Comparison of ENCODE assay signal across 30 cellular contexts in genomic region chr3:54537506-54537905, GRCh38.
"Had no signal": no experiment of that assay in that cellular context is flagged by ENCODE, and none has a peak within 500 bp of the region (broad histone marks: within the 10 kb centered on the region; RNA-seq: fewer than 3 reads in every experiment).

No MANE protein-coding gene starts in this region.

- H3K4me3 Mint-ChIP-seq: immature natural killer cell; mesothelial cell of epicardium; naive B cell; natural killer cell; nephron progenitor cell; stimulated activated naive B cell treated with anti-CD40 and anti-IgM and Interleukin-4, amounts not matched to agents 10 μg/mL and 1 μg/mL and 100 μg/mL, for 72 hours had no signal

- DNase-seq: hypothalamus; immature natural killer cell; kidney; left colon; left lung; lower lobe of right lung; mesendoderm; naive B cell; natural killer cell; nephron progenitor cell; pancreas; posterior cingulate gyrus; retina; right cardiac atrium; stimulated activated CD4-positive, alpha-beta T cell treated with anti-CD3 and anti-CD28 coated beads, Interleukin-12 subunit alpha, Interleukin-12 subunit beta, amount 100 ng/mL, for 4 hours; stimulated activated CD4-positive, alpha-beta T cell treated with anti-CD3 and anti-CD28 coated beads, Interleukin-15, amount 100 ng/mL, for 24 hours; stimulated activated CD4-positive, alpha-beta T cell treated with anti-CD3 and anti-CD28 coated beads, Interleukin-2, amount 100 ng/mL, for 24 hours; stimulated activated CD4-positive, alpha-beta T cell treated with anti-CD3 and anti-CD28 coated beads, Interleukin-4, amount 100 ng/mL, for 1 hour; stimulated activated naive B cell treated with anti-CD40 and anti-IgM and Interleukin-4, amounts not matched to agents 10 μg/mL and 1 μg/mL and 100 μg/mL, for 72 hours; stimulated activated naive CD8-positive, alpha-beta T cell treated with anti-CD3 and anti-CD28 coated beads, Interleukin-15, Interleukin-2, amounts not matched to agents 100 U/mL and 50 U/mL, for 24 hours; stomach; testis; thyroid gland; transverse colon; upper lobe of left lung had no signal

- H3K27me3 ChIP-seq: left lung, pancreas, stomach, testis, thyroid gland, transverse colon, upper lobe of left lung, vagina had no signal

- H3K27ac ChIP-seq: left lung, lower lobe of right lung, pancreas, prostate gland, skin epidermis, stomach, testis, thyroid gland, transverse colon, upper lobe of left lung, vagina had no signal

- H3K27me3 Mint-ChIP-seq: naive B cell had no signal

- H3K27ac Mint-ChIP-seq: immature natural killer cell; mesothelial cell of epicardium; naive B cell; natural killer cell; nephron progenitor cell; stimulated activated naive B cell treated with anti-CD40 and anti-IgM and Interleukin-4, amounts not matched to agents 10 μg/mL and 1 μg/mL and 100 μg/mL, for 72 hours had no signal

- ATAC-seq: left colon; left lung; natural killer cell; pancreas; right cardiac atrium; sciatic nerve; stimulated activated naive B cell treated with anti-CD40 and anti-IgM and Interleukin-4, amounts not matched to agents 10 μg/mL and 1 μg/mL and 100 μg/mL, for 72 hours; stimulated activated naive CD8-positive, alpha-beta T cell treated with anti-CD3 and anti-CD28 coated beads, Interleukin-15, Interleukin-2, amounts not matched to agents 100 U/mL and 50 U/mL, for 24 hours had no signal

- H3K9me3 Mint-ChIP-seq: mesothelial cell of epicardium, nephron progenitor cell had no signal

- H3K4me1 ChIP-seq: left lung, lower lobe of right lung, pancreas, prostate gland, stomach, testis, thyroid gland, transverse colon, upper lobe of left lung, vagina had no signal

- H3K4me1 Mint-ChIP-seq: immature natural killer cell; mesothelial cell of epicardium; naive B cell; natural killer cell; stimulated activated naive B cell treated with anti-CD40 and anti-IgM and Interleukin-4, amounts not matched to agents 10 μg/mL and 1 μg/mL and 100 μg/mL, for 72 hours had no signal

- H3K9me3 ChIP-seq: left lung, lower lobe of right lung, pancreas, prostate gland, stomach, testis, thyroid gland, transverse colon, upper lobe of left lung, vagina had no signal

- H3K36me3 ChIP-seq: left lung, lower lobe of right lung, pancreas, prostate gland, stomach, thyroid gland, transverse colon, upper lobe of left lung, vagina had no signal

- H3K4me3 ChIP-seq: left lung, lower lobe of right lung, pancreas, prostate gland, skin epidermis, stomach, testis, thyroid gland, transverse colon, upper lobe of left lung, vagina had no signal

- H3K36me3 Mint-ChIP-seq: immature natural killer cell; mesothelial cell of epicardium; naive B cell; natural killer cell; stimulated activated naive B cell treated with anti-CD40 and anti-IgM and Interleukin-4, amounts not matched to agents 10 μg/mL and 1 μg/mL and 100 μg/mL, for 72 hours had no signal
